In the genomic region with DNA sequence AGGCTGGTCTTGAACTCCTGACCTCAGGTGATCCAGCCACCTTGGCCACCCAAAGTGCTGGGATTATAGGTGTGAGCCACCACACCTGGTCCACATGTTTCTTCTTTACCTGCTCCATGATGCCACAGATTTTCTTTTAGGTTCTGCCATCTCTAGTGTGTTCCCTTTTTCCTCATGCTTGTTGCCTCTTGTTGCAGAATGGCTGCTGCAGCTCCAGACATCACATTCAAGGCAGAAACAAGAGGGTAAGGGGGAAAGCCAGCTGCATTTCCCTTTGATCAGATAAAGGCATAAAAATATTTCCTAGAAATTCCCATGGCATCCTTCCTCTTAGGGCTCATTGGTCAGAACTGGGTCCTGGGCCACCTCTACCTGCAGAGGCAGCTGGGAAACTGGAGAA, we compare ENCODE assay signal across 11 cellular contexts. TPM values are rescaled to one million over a fixed set of nuclear protein-coding genes. Genes with fewer than 3 reads are reported as not detected.
"Had no signal": no experiment of that assay in that cellular context is flagged by ENCODE, and none has a peak within 500 bp of the region (broad histone marks: within the 10 kb centered on the region; RNA-seq: fewer than 3 reads in every experiment).

No MANE protein-coding gene starts in this region.

- H3K4me3 Mint-ChIP-seq: H9, HFFc6, IgD-negative memory B cell had no signal

- H3K4me3 ChIP-seq: GM23248 had no signal

- DNase-seq: GM23248, GOT3, H9, HCEC 1CT, HFFc6, KG1 had no signal

- H3K27ac Mint-ChIP-seq: H9, HFFc6, IgD-negative memory B cell had no signal

- FAIRE-seq: H54, HepG2 had no signal

- ATAC-seq: HepG2 had no signal

- H3K27ac ChIP-seq: GM23248, HL-60 had no signal

- H2AFZ ChIP-seq: GM23248 had no signal

- H3K9ac ChIP-seq: GM23248 had no signal

RNA-seq across cellular contexts. Expression of gene KCNN1, which starts 46.4 kb away (rescaled TPM):
- total RNA-seq: GM23248, HFFc6, HT1080 had no signal
- polyA plus RNA-seq: GM23248, HepG2, IgD-negative memory B cell had no signal

RNA-seq across cellular contexts. Expression of gene SLC5A5, which starts 48.8 kb away (rescaled TPM):
- total RNA-seq: GM23248, HepG2, HFFc6, HT1080 had no signal
- polyA plus RNA-seq: GM23248, HepG2, IgD-negative memory B cell had no signal
